ENCODE assay signal across 8 cellular contexts in genomic region chr19:35714601-35715354, GRCh38. TPM values are rescaled to one million over a fixed set of nuclear protein-coding genes. Genes with fewer than 3 reads are reported as not detected.
DNase-seq lines count a peak whose midpoint lies in the region; ATAC-seq, FAIRE-seq and TF ChIP-seq lines count a peak whose summit lies in the region.
"Had no signal": no experiment of that assay in that cellular context is flagged by ENCODE, and none has a peak within 500 bp of the region (broad histone marks: within the 10 kb centered on the region; RNA-seq: fewer than 3 reads in every experiment).

No MANE protein-coding gene starts in this region.

- H3K4me3 ChIP-seq in DOHH2 (ENCODE audit: low read length) (no peak overlapping the region), HUES48 (ENCODE audit: low read depth, low read length) (peak overlapping the region; percentile 81; the same call in 1 of the 2 replicates), K562 (no peak overlapping the region)

- TF ChIP-seq EP300 in K562 (IDR thresholded peaks at IDR 0.05; ENCODE audit: low read length), result no peak

- POLR2A ChIA-PET in K562 (lab: Yijun Ruan, JAX), result interaction anchor here (0.9 to 1.1 kb wide), 3 partner anchors 9 to 26 kb away, joined by 3 to 5 read pairs (median 4); no protein-coding TSS in a partner anchor

- H3K36me3 ChIP-seq in DOHH2 (ENCODE audit: control insufficient read depth, low read length) (peaks cover 5% of the 10 kb centered on the region), HUES48 (ENCODE audit: control insufficient read depth, insufficient read depth, low read length) (peaks cover 4% of the 10 kb centered on the region; the same call in 1 of the 2 replicates), K562 (ENCODE audit: control insufficient read depth, insufficient read depth, low read length) (peaks cover 5% of the 10 kb centered on the region; the same call in 1 of the 3 replicates)

- peaks cover 9% of the 10 kb centered on the region; the same call in 1 of the 2 replicates for H4K20me1 ChIP-seq in DOHH2 (ENCODE audit: control insufficient read depth, insufficient read depth, low read depth, low read length)
- H4K20me1 ChIP-seq in K562 (replicated peaks; ENCODE audit: control insufficient read depth, insufficient read depth, low read length), result 0 out of 2 replicates have a peak, but pooled peaks cover 11% of the 10 kb centered on the region

- H3K9me1 ChIP-seq in K562 (ENCODE audit: control insufficient read depth, insufficient read depth, low read length), result no peaks in the 10 kb centered on the region

- DNase-seq in K562 (ENCODE audit: extremely low read depth in 1 of 4, low spot score in 3 of 4) (no peak), AG20443 (ENCODE audit: low spot score) (no peak), Ammon's horn (ENCODE audit: low spot score) (no peak)
- DNase-seq: stimulated activated naive CD4-positive, alpha-beta T cell had no signal

- H3K4me2 ChIP-seq in DOHH2 (ENCODE audit: low read length) (0 out of 2 replicates have a peak overlapping the region, but pooled peaks have one; percentile 77), K562 (ENCODE audit: insufficient read depth, low read length) (no peak overlapping the region)

- no peak for TF ChIP-seq CTCF in DOHH2 (IDR thresholded peaks at IDR 0.05; ENCODE audit: low read depth, low read length, poor library complexity, severe bottlenecking)
- TF ChIP-seq CTCF in K562 (IDR thresholded peaks at IDR 0.05 in 2 of 3, conservative IDR thresholded peaks at IDR 0.05 in 1 of 3; ENCODE audit: insufficient read depth in 2 of 3, low read depth in 1 of 3, low read length in 3 of 3), result peak in 2 of 3 experiments; percentile 11 to 31; a peak in 2 of 6 replicates

- intact Hi-C loops in K562 (cut with micrococcal nuclease), result no loop called here

- WGBS in K562 (ENCODE audit: insufficient coverage, low coverage, missing lambda C conversion rate), result 44% methylated on average over 13 of the region's 14 CpGs

- in situ Hi-C loops in K562 (cut with MboI), result no loop called here

- no peaks in the 10 kb centered on the region for H3K9me3 ChIP-seq in DOHH2 (ENCODE audit: control insufficient read depth, insufficient read depth, low read length)
- no peaks in the 10 kb centered on the region for H3K9me3 ChIP-seq in HUES48 (ENCODE audit: control insufficient read depth, insufficient read depth, low read length)
- no peaks in the 10 kb centered on the region for H3K9me3 ChIP-seq in K562 (replicated peaks; ENCODE audit: control insufficient read depth, insufficient read depth, low read depth, low read length)

- H3K27ac ChIP-seq in DOHH2 (ENCODE audit: low read depth, low read length) (no peak overlapping the region), HUES48 (ENCODE audit: low read depth, low read length) (no peak overlapping the region), K562 (ENCODE audit: extremely low read depth, low read depth, low read length) (no peak overlapping the region)

- FAIRE-seq in K562 (lab: Jason Lieb, UNC), result no peak
- FAIRE-seq: TTC549 had no signal

- peaks cover 22% of the 10 kb centered on the region for H3K79me2 ChIP-seq in DOHH2 (ENCODE audit: control insufficient read depth, low read length)
- H3K79me2 ChIP-seq in K562 (ENCODE audit: control insufficient read depth, insufficient read depth, low read length), result peaks cover 18% of the 10 kb centered on the region

- no peak overlapping the region for H3K9ac ChIP-seq in HUES48 (ENCODE audit: low read depth, low read length)
- H3K9ac ChIP-seq in K562 (ENCODE audit: insufficient read depth in 1 of 2, low read depth in 2 of 2, low read length in 2 of 2), result peak overlapping the region in 1 of 2 experiments; percentile 45; a peak in 2 of 4 replicates

- no peak overlapping the region for H2AFZ ChIP-seq in K562 (ENCODE audit: low read depth, low read length)

- H3K4me1 ChIP-seq in DOHH2 (ENCODE audit: control insufficient read depth, low read length) (peaks cover 45% of the 10 kb centered on the region), HUES48 (ENCODE audit: control insufficient read depth, insufficient read depth, low read length) (peaks cover 34% of the 10 kb centered on the region), K562 (replicated peaks in 1 of 2; ENCODE audit: control insufficient read depth in 2 of 2, insufficient read depth in 2 of 2, low read length in 2 of 2) (peaks cover 14 to 52% of the 10 kb centered on the region in 2 experiments)

- no peaks in the 10 kb centered on the region for H3K9me2 ChIP-seq in DOHH2 (replicated peaks; ENCODE audit: control insufficient read depth, low read length)

- no peak for TF ChIP-seq POLR2A in K562 (conservative IDR thresholded peaks at IDR 0.05)

- ATAC-seq in K562 (no peak), GM19351 (IDR thresholded peaks at IDR 0.05; ENCODE audit: unreplicated experiment) (no peak)

- H3K27me3 ChIP-seq in DOHH2 (ENCODE audit: control insufficient read depth, low read length) (peaks cover 17% of the 10 kb centered on the region), HUES48 (ENCODE audit: control insufficient read depth, insufficient read depth, low read length) (no peaks in the 10 kb centered on the region), K562 (ENCODE audit: control insufficient read depth in 2 of 2, insufficient read depth in 2 of 2, low read length in 2 of 2) (peaks cover 15 to 45% of the 10 kb centered on the region in 2 experiments)

- H3F3A ChIP-seq in DOHH2 (ENCODE audit: control insufficient read depth, insufficient read depth), result no peaks in the 10 kb centered on the region

- TF ChIP-seq RAD21 in K562 (CRISPR knock-in tag; conservative IDR thresholded peaks at IDR 0.05 in 1 of 2, IDR thresholded peaks at IDR 0.05 in 1 of 2), result no peak

- BruUV-seq in K562 (replicated peaks; lab: Mats Ljungman, UMichigan), result no TSS peak

- CTCF ChIA-PET in K562 (lab: Yijun Ruan, JAX; ENCODE audit: low intra/inter-chr PET ratio), result interaction anchor here (1.1 kb wide), 1 partner anchor 105 kb away, joined by 6 read pairs; no protein-coding TSS in a partner anchor

RNA-seq across cellular contexts. Expression of gene KMT2B, which starts 3.0 kb away (rescaled TPM):
- total RNA-seq in K562 (2011; cell fraction: chromatin; rRNA removed; ENCODE audit: low replicate concordance), result 84.2 and 203 TPM in 2 replicates
- 117 and 120 TPM in 2 replicates for total RNA-seq in K562 (2011; cell fraction: nucleolus; rRNA removed)
- 104 and 131 TPM in 2 replicates for total RNA-seq in K562 (2011; cell fraction: nucleoplasm; rRNA removed)
- 8.1 and 9.0 TPM in 2 replicates for total RNA-seq in K562 (2014; rRNA removed)
- total RNA-seq in K562 (2014; rRNA removed; fragmentation: Illumina TruSeq; extraction: Trizol), result 2.7 and 4.8 TPM in 2 replicates
- 6.0 and 6.7 TPM in 2 replicates for total RNA-seq in K562 (2015; rRNA removed; fragmentation: Illumina TruSeq; extraction: Trizol)
- total RNA-seq in K562 (2021), result 36.0 and 43.9 TPM in 2 replicates
- polyA plus RNA-seq in K562 (2011; rRNA removed), result 11.0 and 19.1 TPM in 2 replicates
- 14.8 and 17.2 TPM in 2 replicates for polyA plus RNA-seq in K562 (2011; cell fraction: cytosol; rRNA removed)
- 108 and 154 TPM in 2 replicates for polyA plus RNA-seq in K562 (2011; cell fraction: nucleus; rRNA removed)
- polyA plus RNA-seq in K562 (2012), result 38.7 and 38.9 TPM in 2 replicates
- polyA plus RNA-seq in K562 (2014; fragmentation: Illumina TruSeq; extraction: Trizol), result 21.5 and 27.8 TPM in 2 replicates
- 1 to 10 TPM in 1 of 2 experiments, under 1 TPM in 1; 0.63 to 1.3 TPM for polyA plus RNA-seq in K562 (2014; fragmentation: Nextera tagmentation; extraction: Ambion mirVana)
- polyA plus RNA-seq in K562 (2014; rRNA removed), result 16.4 and 21.9 TPM in 2 replicates
- 7.1 and 9.7 TPM in 2 replicates for polyA minus RNA-seq in K562 (2011; rRNA and poly(A)+ RNA removed)
- 12.2 and 21.2 TPM in 2 replicates for polyA minus RNA-seq in K562 (2011; cell fraction: cytosol; rRNA and poly(A)+ RNA removed)
- polyA minus RNA-seq in K562 (2011; cell fraction: nucleus; rRNA and poly(A)+ RNA removed), result 14.7 and 18.4 TPM in 2 replicates

RNA-seq across cellular contexts. Expression of gene ZBTB32, which starts 10.4 kb away (rescaled TPM):
- total RNA-seq in K562 (2011; cell fraction: chromatin; rRNA removed; ENCODE audit: low replicate concordance), result not detected in 2 replicates
- not detected in 2 replicates for total RNA-seq in K562 (2011; cell fraction: nucleolus; rRNA removed)
- not detected in 2 replicates for total RNA-seq in K562 (2011; cell fraction: nucleoplasm; rRNA removed)
- not detected in 2 replicates for total RNA-seq in K562 (2014; rRNA removed)
- not detected in 2 replicates for total RNA-seq in K562 (2014; rRNA removed; fragmentation: Illumina TruSeq; extraction: Trizol)
- total RNA-seq in K562 (2015; rRNA removed; fragmentation: Illumina TruSeq; extraction: Trizol), result not detected in 2 replicates
- total RNA-seq in K562 (2021), result 0.20 TPM in 1 of 2 replicates, not detected in the other
- not detected in 2 replicates for polyA plus RNA-seq in K562 (2011; rRNA removed)
- polyA plus RNA-seq in K562 (2011; cell fraction: cytosol; rRNA removed), result not detected in 2 replicates
- polyA plus RNA-seq in K562 (2011; cell fraction: nucleus; rRNA removed), result 0.09 TPM in 1 of 2 replicates, not detected in the other
- not detected in 2 replicates for polyA plus RNA-seq in K562 (2012)
- not detected in 2 replicates for polyA plus RNA-seq in K562 (2014; fragmentation: Illumina TruSeq; extraction: Trizol)
- not detected for polyA plus RNA-seq in K562 (2014; fragmentation: Nextera tagmentation; extraction: Ambion mirVana)
- polyA plus RNA-seq in K562 (2014; rRNA removed), result 0.05 TPM in 1 of 2 replicates, not detected in the other
- polyA minus RNA-seq in K562 (2011; rRNA and poly(A)+ RNA removed), result not detected in 2 replicates
- polyA minus RNA-seq in K562 (2011; cell fraction: cytosol; rRNA and poly(A)+ RNA removed), result not detected in 2 replicates
- not detected in 2 replicates for polyA minus RNA-seq in K562 (2011; cell fraction: nucleus; rRNA and poly(A)+ RNA removed)

RNA-seq across cellular contexts. Expression of gene IGFLR1, which starts 27.5 kb away (rescaled TPM):
- 4.8 and 9.7 TPM in 2 replicates for total RNA-seq in K562 (2011; cell fraction: chromatin; rRNA removed; ENCODE audit: low replicate concordance)
- total RNA-seq in K562 (2011; cell fraction: nucleolus; rRNA removed), result 8.8 and 9.6 TPM in 2 replicates
- total RNA-seq in K562 (2011; cell fraction: nucleoplasm; rRNA removed), result 5.4 and 9.5 TPM in 2 replicates
- 12.1 and 14.3 TPM in 2 replicates for total RNA-seq in K562 (2014; rRNA removed)
- 1.2 and 3.6 TPM in 2 replicates for total RNA-seq in K562 (2014; rRNA removed; fragmentation: Illumina TruSeq; extraction: Trizol)
- total RNA-seq in K562 (2015; rRNA removed; fragmentation: Illumina TruSeq; extraction: Trizol), result 4.6 and 9.1 TPM in 2 replicates
- 7.8 and 12.1 TPM in 2 replicates for total RNA-seq in K562 (2021)
- polyA plus RNA-seq in K562 (2011; rRNA removed), result 4.0 and 4.2 TPM in 2 replicates
- 8.8 and 25.3 TPM in 2 replicates for polyA plus RNA-seq in K562 (2011; cell fraction: cytosol; rRNA removed)
- polyA plus RNA-seq in K562 (2011; cell fraction: nucleus; rRNA removed), result 15.2 and 21.1 TPM in 2 replicates
- polyA plus RNA-seq in K562 (2012), result 10.9 and 14.5 TPM in 2 replicates
- polyA plus RNA-seq in K562 (2014; fragmentation: Illumina TruSeq; extraction: Trizol), result 6.8 and 9.2 TPM in 2 replicates
- polyA plus RNA-seq in K562 (2014; fragmentation: Nextera tagmentation; extraction: Ambion mirVana), result 1 to 10 TPM; 1.0 to 2.6 TPM
- polyA plus RNA-seq in K562 (2014; rRNA removed), result 11.6 and 15.0 TPM in 2 replicates
- 0.75 and 0.98 TPM in 2 replicates for polyA minus RNA-seq in K562 (2011; rRNA and poly(A)+ RNA removed)
- polyA minus RNA-seq in K562 (2011; cell fraction: cytosol; rRNA and poly(A)+ RNA removed), result 4.4 and 7.9 TPM in 2 replicates
- 2.8 and 3.2 TPM in 2 replicates for polyA minus RNA-seq in K562 (2011; cell fraction: nucleus; rRNA and poly(A)+ RNA removed)

RNA-seq across cellular contexts. Expression of gene U2AF1L4, which starts 30.4 kb away (rescaled TPM):
- total RNA-seq in K562 (2011; cell fraction: chromatin; rRNA removed; ENCODE audit: low replicate concordance), result 25.9 and 46.7 TPM in 2 replicates
- total RNA-seq in K562 (2011; cell fraction: nucleolus; rRNA removed), result 26.5 and 31.5 TPM in 2 replicates
- 29.8 and 35.6 TPM in 2 replicates for total RNA-seq in K562 (2011; cell fraction: nucleoplasm; rRNA removed)
- total RNA-seq in K562 (2014; rRNA removed) (11.3 and 14.0 TPM in 2 replicates), K562 (2014; rRNA removed; fragmentation: Illumina TruSeq; extraction: Trizol) (6.6 and 8.4 TPM in 2 replicates), K562 (2015; rRNA removed; fragmentation: Illumina TruSeq; extraction: Trizol) (8.9 and 12.6 TPM in 2 replicates), K562 (2021) (11.2 and 14.8 TPM in 2 replicates)
- polyA plus RNA-seq in K562 (2011; rRNA removed) (9.5 and 16.9 TPM in 2 replicates), K562 (2014; fragmentation: Illumina TruSeq; extraction: Trizol) (14.4 and 16.7 TPM in 2 replicates), K562 (2014; fragmentation: Nextera tagmentation; extraction: Ambion mirVana) (10 to 100 TPM in 1 of 2 experiments, 1 to 10 TPM in 1; 9.7 to 16.7 TPM), K562 (2014; rRNA removed) (14.4 and 19.5 TPM in 2 replicates)
- polyA plus RNA-seq in K562 (2011; cell fraction: cytosol; rRNA removed), result 12.9 and 18.3 TPM in 2 replicates
- polyA plus RNA-seq in K562 (2011; cell fraction: nucleus; rRNA removed), result 85.9 and 97.8 TPM in 2 replicates
- 14.7 and 19.2 TPM in 2 replicates for polyA plus RNA-seq in K562 (2012)
- 4.6 and 7.1 TPM in 2 replicates for polyA minus RNA-seq in K562 (2011; rRNA and poly(A)+ RNA removed)
- 3.1 and 9.3 TPM in 2 replicates for polyA minus RNA-seq in K562 (2011; cell fraction: cytosol; rRNA and poly(A)+ RNA removed)
- 10.8 and 16.2 TPM in 2 replicates for polyA minus RNA-seq in K562 (2011; cell fraction: nucleus; rRNA and poly(A)+ RNA removed)

RNA-seq across cellular contexts. Expression of gene PSENEN, which starts 30.7 kb away (rescaled TPM):
- total RNA-seq in K562 (2011; cell fraction: chromatin; rRNA removed; ENCODE audit: low replicate concordance), result 14.8 and 25.8 TPM in 2 replicates
- 38.7 and 45.7 TPM in 2 replicates for total RNA-seq in K562 (2011; cell fraction: nucleolus; rRNA removed)
- total RNA-seq in K562 (2011; cell fraction: nucleoplasm; rRNA removed), result 23.4 and 27.6 TPM in 2 replicates
- 42.3 and 49.6 TPM in 2 replicates for total RNA-seq in K562 (2014; rRNA removed)
- total RNA-seq in K562 (2014; rRNA removed; fragmentation: Illumina TruSeq; extraction: Trizol), result 48.0 and 53.3 TPM in 2 replicates
- total RNA-seq in K562 (2015; rRNA removed; fragmentation: Illumina TruSeq; extraction: Trizol), result 59.0 and 61.1 TPM in 2 replicates
- total RNA-seq in K562 (2021), result 63.1 and 65.7 TPM in 2 replicates
- 29.6 and 34.5 TPM in 2 replicates for polyA plus RNA-seq in K562 (2011; rRNA removed)
- 47.5 and 76.3 TPM in 2 replicates for polyA plus RNA-seq in K562 (2011; cell fraction: cytosol; rRNA removed)
- 25.2 and 26.0 TPM in 2 replicates for polyA plus RNA-seq in K562 (2011; cell fraction: nucleus; rRNA removed)
- polyA plus RNA-seq in K562 (2012), result 61.9 and 63.5 TPM in 2 replicates
- 54.2 and 58.6 TPM in 2 replicates for polyA plus RNA-seq in K562 (2014; fragmentation: Illumina TruSeq; extraction: Trizol)
- 100 to 1,000 TPM; 261 to 299 TPM for polyA plus RNA-seq in K562 (2014; fragmentation: Nextera tagmentation; extraction: Ambion mirVana)
- 76.5 and 79.2 TPM in 2 replicates for polyA plus RNA-seq in K562 (2014; rRNA removed)
- polyA minus RNA-seq in K562 (2011; rRNA and poly(A)+ RNA removed), result 22.1 and 30.1 TPM in 2 replicates
- polyA minus RNA-seq in K562 (2011; cell fraction: cytosol; rRNA and poly(A)+ RNA removed), result 10.7 and 13.5 TPM in 2 replicates
- polyA minus RNA-seq in K562 (2011; cell fraction: nucleus; rRNA and poly(A)+ RNA removed), result 5.4 and 7.6 TPM in 2 replicates
